Comparison of ENCODE assay signal across 8 cellular contexts in genomic region chr5:152505442-152506042, GRCh38.
DNase-seq lines count a peak whose midpoint lies in the region; ATAC-seq and TF ChIP-seq lines count a peak whose summit lies in the region.

No MANE protein-coding gene starts in this region.

- DNase-seq in G401 (ENCODE audit: low spot score), result peak; percentile 89
- peak; percentile 79 for DNase-seq in NCI-H774 (lab: John Stamatoyannopoulos, UW)
- peak; percentile 22 for DNase-seq in activated naive CD4-positive, alpha-beta T cell treated with anti-CD3 and anti-CD28 coated beads, Interleukin-2, amount 50 U/mL, for 16 hours
- peak; percentile 30 for DNase-seq in left ventricle myocardium inferior
- peak; percentile 58 for DNase-seq in retina
- DNase-seq in cortex of kidney (lab: John Stamatoyannopoulos, UW), result no peak

- no peaks in the 10 kb centered on the region for H3K36me3 ChIP-seq in left ventricle myocardium inferior

- no peaks in the 10 kb centered on the region for H3K9me3 ChIP-seq in left ventricle myocardium inferior (replicated peaks)

- no peaks in the 10 kb centered on the region for H3K27me3 ChIP-seq in left ventricle myocardium inferior (ENCODE audit: low read depth)

- peak; percentile 70 for TF ChIP-seq CTCF in left ventricle myocardium inferior (IDR thresholded peaks at IDR 0.05; ENCODE audit: borderline replicate concordance)

- no peak overlapping the region for H3K27ac ChIP-seq in left ventricle myocardium inferior (replicated peaks)

- intact Hi-C loops in left ventricle myocardium inferior (cut with micrococcal nuclease), result loop anchor here (5.0 kb wide), 1 partner anchor 678 kb away; no protein-coding TSS in a partner anchor

- in situ Hi-C loops in G401 (cut with HindIII; ENCODE audit: low sequenced_read_pairs), result no loop called here

- H3K4me3 ChIP-seq in left ventricle myocardium inferior, result no peak overlapping the region

- H3K4me1 ChIP-seq in left ventricle myocardium inferior, result no peaks in the 10 kb centered on the region

- peak; percentile 79 for ATAC-seq in GM21367 (IDR thresholded peaks at IDR 0.05; ENCODE audit: unreplicated experiment)
- peak; percentile 81 for ATAC-seq in HG03521 (IDR thresholded peaks at IDR 0.05; ENCODE audit: unreplicated experiment)
